In the genomic region with DNA sequence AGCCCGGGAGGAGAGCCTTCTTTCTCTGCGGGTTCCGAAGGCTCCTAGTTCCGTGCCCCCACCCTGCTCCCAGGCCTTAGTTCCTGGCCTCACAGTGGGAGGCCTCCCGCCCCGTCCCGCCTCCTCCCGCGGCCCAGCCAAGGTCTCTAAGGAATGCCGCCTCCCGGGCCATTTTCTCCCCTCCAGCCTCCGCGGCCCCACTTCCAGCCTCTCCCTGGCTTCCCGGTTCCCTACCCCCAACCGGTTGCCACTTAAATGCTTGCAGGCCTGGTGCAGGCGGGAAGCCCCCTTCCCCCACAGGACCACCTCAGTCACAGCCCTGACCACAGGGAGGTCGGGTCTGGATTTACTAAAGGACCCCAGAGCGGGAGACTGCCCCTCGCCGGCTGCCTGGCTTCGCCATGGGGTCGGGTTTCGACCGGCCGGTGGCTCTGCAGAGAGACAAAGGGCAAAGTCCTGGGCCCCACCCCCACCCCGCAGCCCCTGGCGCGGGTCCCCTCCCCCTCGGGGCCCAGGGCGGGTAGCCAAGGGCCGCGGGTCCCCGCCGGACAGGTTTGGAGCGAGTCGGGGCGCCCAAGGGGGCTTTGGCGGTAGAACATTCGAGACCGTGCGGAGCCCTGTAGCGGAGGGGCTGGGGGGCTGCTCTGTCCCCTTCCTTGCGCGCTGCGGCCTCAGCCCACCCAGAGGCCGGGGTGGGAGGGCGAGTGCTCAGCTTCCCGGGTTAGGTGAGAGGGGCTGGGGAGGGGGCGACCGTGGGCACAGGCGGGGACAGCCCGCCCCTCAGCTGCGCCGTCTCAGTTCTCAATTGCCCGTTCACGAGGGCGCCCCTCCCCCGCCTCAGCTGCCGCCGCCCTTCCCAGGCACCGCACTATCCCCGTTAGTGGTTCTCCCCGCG, we compare ENCODE assay signal across 16 cellular contexts. TPM values are rescaled to one million over a fixed set of nuclear protein-coding genes. Genes with fewer than 3 reads are reported as not detected.
DNase-seq lines count a peak whose midpoint lies in the region; ATAC-seq, FAIRE-seq and TF ChIP-seq lines count a peak whose summit lies in the region.
"Had no signal": no experiment of that assay in that cellular context is flagged by ENCODE, and none has a peak within 500 bp of the region (broad histone marks: within the 10 kb centered on the region; RNA-seq: fewer than 3 reads in every experiment).

No MANE protein-coding gene starts in this region.

- H3K4me1 Mint-ChIP-seq in mesothelial cell of epicardium = peaks cover 61% of the 10 kb centered on the region

- peak overlapping the region; percentile 71 for H3K4me3 Mint-ChIP-seq in mesothelial cell of epicardium

- H3K27ac Mint-ChIP-seq in mesothelial cell of epicardium = peak overlapping the region; percentile 93

- no peaks in the 10 kb centered on the region for H3K36me3 ChIP-seq in ectodermal cell (ENCODE audit: control insufficient read depth, insufficient read depth, low read length)
- H3K36me3 ChIP-seq: BLaER1, upper lobe of left lung had no signal

- H3K27me3 Mint-ChIP-seq in mesothelial cell of epicardium (ENCODE audit: low read depth) = no peaks in the 10 kb centered on the region

- no peak for DNase-seq in AG04449 (ENCODE audit: low read depth, low spot score)
- no peak for DNase-seq in HTR-8/SVneo (ENCODE audit: insufficient read length, low spot score)
- peak in 1 of 2 experiments; percentile 61 for DNase-seq in mesothelial cell of epicardium (ENCODE audit: low spot score in 2 of 2, unreplicated experiment in 2 of 2)
- no peak for DNase-seq in hypothalamus (lab: John Stamatoyannopoulos, UW)
- DNase-seq in occipital lobe (lab: John Stamatoyannopoulos, UW) = no peak
- no peak for DNase-seq in T-helper 9 cell
- DNase-seq: caudate nucleus, SIG-M5 had no signal

- no peaks in the 10 kb centered on the region for H3K9me3 ChIP-seq in ectodermal cell (ENCODE audit: control insufficient read depth, low read length)
- H3K9me3 ChIP-seq: BLaER1, HAP-1, upper lobe of left lung had no signal

- CTCF ChIA-PET in AG04449 (lab: Yijun Ruan, JAX) = interaction anchor here (2.2 to 5.6 kb wide), 7 partner anchors 8 to 52 kb away, joined by 5 to 52 read pairs (median 13); no protein-coding TSS in a partner anchor

- no peak for ATAC-seq in GM18909 (IDR thresholded peaks at IDR 0.05; ENCODE audit: poor library complexity, unreplicated experiment)

- FAIRE-seq in HTR-8/SVneo (lab: Jason Lieb, UNC) = peak; percentile 44

- no peak for TF ChIP-seq CTCF in AG04449 (IDR thresholded peaks at IDR 0.05; ENCODE audit: insufficient read depth, low read length, missing control alignments)
- TF ChIP-seq CTCF in mesothelial cell of epicardium (IDR thresholded peaks at IDR 0.05; ENCODE audit: unreplicated experiment) = no peak

- no peaks in the 10 kb centered on the region for H3K27me3 ChIP-seq in ectodermal cell (ENCODE audit: control insufficient read depth, insufficient read depth, low read length, poor library complexity, severe bottlenecking)

- H3K4me1 ChIP-seq in ectodermal cell (ENCODE audit: control insufficient read depth, insufficient read depth, low read length) = peaks cover 54% of the 10 kb centered on the region
- H3K4me1 ChIP-seq: BLaER1 had no signal

- peaks cover 7% of the 10 kb centered on the region for H3K36me3 Mint-ChIP-seq in mesothelial cell of epicardium

- H3K9me3 Mint-ChIP-seq in mesothelial cell of epicardium = no peaks in the 10 kb centered on the region

- peak overlapping the region; percentile 99 for H3K27ac ChIP-seq in ectodermal cell (ENCODE audit: insufficient read depth, low read depth, low read length, poor library complexity, severe bottlenecking)
- H3K27ac ChIP-seq: BLaER1, upper lobe of left lung had no signal

- 1 to 2% methylated on average over 64 of the region's 64 CpGs for WGBS in ectodermal cell, 2 experiments

- peak overlapping the region; percentile 42 for H3K4me3 ChIP-seq in AG04449 (ENCODE audit: low read depth, low read length)
- peak overlapping the region; percentile 45 for H3K4me3 ChIP-seq in ectodermal cell (ENCODE audit: insufficient read depth, low read depth, low read length)
- H3K4me3 ChIP-seq: BLaER1, HAP-1, upper lobe of left lung had no signal

- POLR2A ChIA-PET in AG04449 (lab: Yijun Ruan, JAX) = no interaction called here

RNA-seq across cellular contexts. Expression of a gene that starts 16.4 kb away (rescaled TPM):
- polyA plus RNA-seq in ectodermal cell (2013, experiment 1 of 4) = 165 TPM
- 198 TPM for polyA plus RNA-seq in ectodermal cell (2013, experiment 2 of 4)
- 127 TPM for polyA plus RNA-seq in ectodermal cell (2013, experiment 3 of 4)
- polyA plus RNA-seq in ectodermal cell (2013, experiment 4 of 4) = 141 TPM
- 225 to 227 TPM (median 227 TPM) in 3 replicates for total RNA-seq in mesothelial cell of epicardium
- 1.9 TPM for total RNA-seq in occipital lobe

RNA-seq across cellular contexts. Expression of a gene that starts 45.2 kb away (rescaled TPM):
- polyA plus RNA-seq in ectodermal cell (2013, experiment 1 of 4) = not detected
- 0.30 TPM for polyA plus RNA-seq in ectodermal cell (2013, experiment 2 of 4)
- polyA plus RNA-seq in ectodermal cell (2013, experiment 3 of 4) = not detected
- polyA plus RNA-seq in ectodermal cell (2013, experiment 4 of 4) = not detected
- total RNA-seq in mesothelial cell of epicardium = not detected in 3 replicates
- not detected for total RNA-seq in occipital lobe
- total RNA-seq: lung microvascular endothelial cell, NCI-H460, renal cortical epithelial cell, upper lobe of left lung had no signal

Comparison
In these comparisons a context has a peak if more than half of its experiments do, and no peak if none do; other contexts are left out.
1. RNA of a gene that starts 16.4 kb away (total RNA-seq): 225 to 227 TPM in mesothelial cell of epicardium; 1.9 TPM in occipital lobe (single experiment); every median in the first group is over 10 times any median in the second.